In the genomic region with DNA sequence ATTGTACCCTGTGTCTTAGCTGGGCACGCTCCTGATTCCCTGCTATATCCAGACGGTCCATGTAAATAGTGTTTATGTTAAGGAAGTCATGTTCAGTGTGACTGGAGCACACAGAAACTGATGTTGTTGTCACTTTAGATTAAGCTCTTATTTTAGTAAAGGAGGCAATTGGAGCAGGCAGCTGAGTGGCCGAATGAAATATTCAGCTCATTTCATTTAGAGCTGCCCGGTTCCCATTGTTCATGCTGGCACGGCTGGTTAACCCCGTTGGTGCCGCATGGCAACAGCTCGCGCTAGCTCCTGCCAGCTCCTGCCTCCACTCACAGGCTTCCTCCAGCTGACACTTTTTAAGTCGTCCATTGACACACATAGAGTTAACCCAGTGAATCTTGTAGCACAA, we compare ENCODE assay signal across 2 cellular contexts.
TF ChIP-seq lines count a peak whose summit lies in the region.

No MANE protein-coding gene starts in this region.

TF ChIP-seq in IMR-90, 13 proteins besides CTCF, POLR2A, EP300 and RAD21:
- TF ChIP-seq, protein P1, sequence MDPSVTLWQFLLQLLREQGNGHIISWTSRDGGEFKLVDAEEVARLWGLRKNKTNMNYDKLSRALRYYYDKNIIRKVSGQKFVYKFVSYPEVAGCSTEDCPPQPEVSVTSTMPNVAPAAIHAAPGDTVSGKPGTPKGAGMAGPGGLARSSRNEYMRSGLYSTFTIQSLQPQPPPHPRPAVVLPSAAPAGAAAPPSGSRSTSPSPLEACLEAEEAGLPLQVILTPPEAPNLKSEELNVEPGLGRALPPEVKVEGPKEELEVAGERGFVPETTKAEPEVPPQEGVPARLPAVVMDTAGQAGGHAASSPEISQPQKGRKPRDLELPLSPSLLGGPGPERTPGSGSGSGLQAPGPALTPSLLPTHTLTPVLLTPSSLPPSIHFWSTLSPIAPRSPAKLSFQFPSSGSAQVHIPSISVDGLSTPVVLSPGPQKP (IDR thresholded peaks at IDR 0.05; ENCODE audit: borderline replicate concordance, low read depth, low read length) = no peak
- no peak for TF ChIP-seq CEBPB (IDR thresholded peaks at IDR 0.05; ENCODE audit: low read depth, low read length)
- TF ChIP-seq NFE2L2 (IDR thresholded peaks at IDR 0.05; ENCODE audit: low read depth, low read length) = no peak
- no peak for TF ChIP-seq MAZ (IDR thresholded peaks at IDR 0.05; ENCODE audit: borderline replicate concordance, low read depth, low read length)
- no peak for TF ChIP-seq MAFK (IDR thresholded peaks at IDR 0.05; ENCODE audit: low read depth, low read length)
- no peak for TF ChIP-seq SMC3 (IDR thresholded peaks at IDR 0.05; ENCODE audit: low read depth, low read length)
- TF ChIP-seq RFX5 (IDR thresholded peaks at IDR 0.05; ENCODE audit: low read depth, low read length) = no peak
- no peak for TF ChIP-seq BHLHE40 (IDR thresholded peaks at IDR 0.05; ENCODE audit: low read depth, low read length)
- no peak for TF ChIP-seq CHD1 (IDR thresholded peaks at IDR 0.05; ENCODE audit: low read depth, low read length)
- no peak for TF ChIP-seq MXI1 (IDR thresholded peaks at IDR 0.05; ENCODE audit: borderline replicate concordance, low read depth, low read length)

TF ChIP-seq in WTC11, 78 proteins besides CTCF, POLR2A, EP300 and RAD21:
- no peak for TF ChIP-seq FOXK1 (CRISPR knock-in tag; IDR thresholded peaks at IDR 0.05)
- TF ChIP-seq, protein P2, sequence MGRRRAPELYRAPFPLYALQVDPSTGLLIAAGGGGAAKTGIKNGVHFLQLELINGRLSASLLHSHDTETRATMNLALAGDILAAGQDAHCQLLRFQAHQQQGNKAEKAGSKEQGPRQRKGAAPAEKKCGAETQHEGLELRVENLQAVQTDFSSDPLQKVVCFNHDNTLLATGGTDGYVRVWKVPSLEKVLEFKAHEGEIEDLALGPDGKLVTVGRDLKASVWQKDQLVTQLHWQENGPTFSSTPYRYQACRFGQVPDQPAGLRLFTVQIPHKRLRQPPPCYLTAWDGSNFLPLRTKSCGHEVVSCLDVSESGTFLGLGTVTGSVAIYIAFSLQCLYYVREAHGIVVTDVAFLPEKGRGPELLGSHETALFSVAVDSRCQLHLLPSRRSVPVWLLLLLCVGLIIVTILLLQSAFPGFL (CRISPR knock-in tag; IDR thresholded peaks at IDR 0.05; ENCODE audit: borderline replicate concordance) = no peak
- TF ChIP-seq, protein P3, sequence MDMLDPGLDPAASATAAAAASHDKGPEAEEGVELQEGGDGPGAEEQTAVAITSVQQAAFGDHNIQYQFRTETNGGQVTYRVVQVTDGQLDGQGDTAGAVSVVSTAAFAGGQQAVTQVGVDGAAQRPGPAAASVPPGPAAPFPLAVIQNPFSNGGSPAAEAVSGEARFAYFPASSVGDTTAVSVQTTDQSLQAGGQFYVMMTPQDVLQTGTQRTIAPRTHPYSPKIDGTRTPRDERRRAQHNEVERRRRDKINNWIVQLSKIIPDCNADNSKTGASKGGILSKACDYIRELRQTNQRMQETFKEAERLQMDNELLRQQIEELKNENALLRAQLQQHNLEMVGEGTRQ (CRISPR knock-in tag; IDR thresholded peaks at IDR 0.05) = no peak
- TF ChIP-seq, protein P4, sequence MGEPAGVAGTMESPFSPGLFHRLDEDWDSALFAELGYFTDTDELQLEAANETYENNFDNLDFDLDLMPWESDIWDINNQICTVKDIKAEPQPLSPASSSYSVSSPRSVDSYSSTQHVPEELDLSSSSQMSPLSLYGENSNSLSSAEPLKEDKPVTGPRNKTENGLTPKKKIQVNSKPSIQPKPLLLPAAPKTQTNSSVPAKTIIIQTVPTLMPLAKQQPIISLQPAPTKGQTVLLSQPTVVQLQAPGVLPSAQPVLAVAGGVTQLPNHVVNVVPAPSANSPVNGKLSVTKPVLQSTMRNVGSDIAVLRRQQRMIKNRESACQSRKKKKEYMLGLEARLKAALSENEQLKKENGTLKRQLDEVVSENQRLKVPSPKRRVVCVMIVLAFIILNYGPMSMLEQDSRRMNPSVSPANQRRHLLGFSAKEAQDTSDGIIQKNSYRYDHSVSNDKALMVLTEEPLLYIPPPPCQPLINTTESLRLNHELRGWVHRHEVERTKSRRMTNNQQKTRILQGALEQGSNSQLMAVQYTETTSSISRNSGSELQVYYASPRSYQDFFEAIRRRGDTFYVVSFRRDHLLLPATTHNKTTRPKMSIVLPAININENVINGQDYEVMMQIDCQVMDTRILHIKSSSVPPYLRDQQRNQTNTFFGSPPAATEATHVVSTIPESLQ (CRISPR knock-in tag; IDR thresholded peaks at IDR 0.05) = no peak
